Comparison of ENCODE assay signal across 13 cellular contexts in genomic region chr4:38109896-38110295, GRCh38.
DNase-seq lines count a peak whose midpoint lies in the region; ATAC-seq and TF ChIP-seq lines count a peak whose summit lies in the region.
"Had no signal": no experiment of that assay in that cellular context is flagged by ENCODE, and none has a peak within 500 bp of the region (broad histone marks: within the 10 kb centered on the region; RNA-seq: fewer than 3 reads in every experiment).

No MANE protein-coding gene starts in this region.

- no peak overlapping the region for H3K9ac ChIP-seq in mesenchymal stem cell (ENCODE audit: low read length)

- H3K27me3 Mint-ChIP-seq in WTC11 (ENCODE audit: low read depth): no peaks in the 10 kb centered on the region
- H3K27me3 Mint-ChIP-seq: stimulated activated naive CD8-positive, alpha-beta T cell treated with anti-CD3 and anti-CD28 coated beads, Interleukin-15, Interleukin-2, amounts not matched to agents 100 ng/mL and 50 ng/mL, for 24 hours had no signal

- TF ChIP-seq POLR2A in stomach (IDR thresholded peaks at IDR 0.05): no peak

- H4K8ac ChIP-seq in mesenchymal stem cell (ENCODE audit: low read length): no peak overlapping the region

- H3K27me3 ChIP-seq in mesenchymal stem cell (ENCODE audit: control insufficient read depth in 1 of 2, insufficient read depth in 1 of 2, low read length in 2 of 2): no peaks in the 10 kb centered on the region
- H3K27me3 ChIP-seq in stomach: no peaks in the 10 kb centered on the region

- H3K4me2 ChIP-seq in mesenchymal stem cell (ENCODE audit: low read length, poor library complexity, severe bottlenecking): no peak overlapping the region

- H3K36me3 ChIP-seq in mesenchymal stem cell (ENCODE audit: control insufficient read depth in 1 of 2, insufficient read depth in 2 of 2, low read depth in 1 of 2, low read length in 2 of 2) (peaks cover 3 to 19% of the 10 kb centered on the region in 2 experiments), stomach (peaks cover 0 to 42% (median 26%) of the 10 kb centered on the region in 4 donors)

- no peak overlapping the region for H3K23ac ChIP-seq in mesenchymal stem cell (ENCODE audit: low read length in 2 of 2)

- DNase-seq in NCI-H2227 (lab: John Stamatoyannopoulos, UW; ENCODE audit: unreplicated experiment) (peak; percentile 4), NCI-H2227 treated with DMSO at 0.1 percent for 48 hours (lab: John Stamatoyannopoulos, UW) (no peak), WTC11 (ENCODE audit: low spot score) (no peak), mesenchymal stem cell (peak; percentile 68), stomach (peak; percentile 57), GM20000 (ENCODE audit: low spot score) (no peak)
- no peak for DNase-seq in activated T-cell treated with anti-CD3 and anti-CD28 coated beads, Interleukin-2, amount 50 U/mL, for 48 hours
- DNase-seq in stimulated activated CD8-positive, alpha-beta memory T cell treated with anti-CD3 and anti-CD28 coated beads, Interleukin-4, amount 100 ng/mL, for 48 hours: no peak
- DNase-seq: activated CD4-positive, alpha-beta T cell treated with anti-CD3 and anti-CD28 coated beads for 1 hour; activated naive CD4-positive, alpha-beta T cell; C1 segment of cervical spinal cord; NCI-H446 had no signal

- peaks cover 11% of the 10 kb centered on the region for H3K79me1 ChIP-seq in mesenchymal stem cell (replicated peaks; ENCODE audit: low read length, poor library complexity, severe bottlenecking)

- H3K4me1 ChIP-seq in mesenchymal stem cell (ENCODE audit: control insufficient read depth, insufficient read depth, low read depth, low read length): peaks cover 14% of the 10 kb centered on the region
- peaks cover 35 to 92% (median 54%) of the 10 kb centered on the region in 4 donors for H3K4me1 ChIP-seq in stomach

- H3K27ac ChIP-seq in mesenchymal stem cell (ENCODE audit: low read length, poor library complexity, severe bottlenecking) (no peak overlapping the region), stomach (peak overlapping the region in 3 of 5 donors; percentile 9 to 51 (median 36))

- no peak overlapping the region for H2AFZ ChIP-seq in mesenchymal stem cell (ENCODE audit: low read depth, low read length)

- H3K27ac Mint-ChIP-seq in WTC11: peak overlapping the region; percentile 9
- H3K27ac Mint-ChIP-seq: stimulated activated naive CD8-positive, alpha-beta T cell treated with anti-CD3 and anti-CD28 coated beads, Interleukin-15, Interleukin-2, amounts not matched to agents 100 ng/mL and 50 ng/mL, for 24 hours had no signal

- H3K9me3 Mint-ChIP-seq in WTC11: no peaks in the 10 kb centered on the region
- H3K9me3 Mint-ChIP-seq: stimulated activated naive CD8-positive, alpha-beta T cell treated with anti-CD3 and anti-CD28 coated beads, Interleukin-15, Interleukin-2, amounts not matched to agents 100 ng/mL and 50 ng/mL, for 24 hours had no signal

- no peak overlapping the region for H2BK120ac ChIP-seq in mesenchymal stem cell (ENCODE audit: low read depth, low read length)

- no peak for ATAC-seq in WTC11

- no peak overlapping the region for H2BK12ac ChIP-seq in mesenchymal stem cell (ENCODE audit: low read length in 2 of 2)

- H2BK5ac ChIP-seq in mesenchymal stem cell (ENCODE audit: low read depth, low read length, poor library complexity, severe bottlenecking): no peak overlapping the region

- 24% methylated on average over 6 of the region's 6 CpGs for WGBS in mesenchymal stem cell
- 24 to 37% (median 32%) methylated on average over 6 of the region's 6 CpGs for WGBS in stomach, 5 donors

- H3K4me3 ChIP-seq in mesenchymal stem cell (ENCODE audit: insufficient read depth in 1 of 2, low read depth in 1 of 2, low read length in 2 of 2): no peak overlapping the region
- H3K4me3 ChIP-seq in stomach: no peak overlapping the region

- no peak overlapping the region for H2AK5ac ChIP-seq in mesenchymal stem cell (ENCODE audit: low read length, severe bottlenecking)

- POLR2A ChIA-PET in WTC11 (lab: Charles Lee): no interaction called here

- H3K4me1 Mint-ChIP-seq in WTC11: peaks cover 55% of the 10 kb centered on the region

- H3K4me3 Mint-ChIP-seq in WTC11: no peak overlapping the region
- H3K4me3 Mint-ChIP-seq: stimulated activated naive CD8-positive, alpha-beta T cell treated with anti-CD3 and anti-CD28 coated beads, Interleukin-15, Interleukin-2, amounts not matched to agents 100 ng/mL and 50 ng/mL, for 24 hours had no signal

- intact Hi-C loops in stomach (cut with DNase I; ENCODE audit: low total_unique reads): no loop called here

- peaks cover 23% of the 10 kb centered on the region for H3K36me3 Mint-ChIP-seq in WTC11

- H3K18ac ChIP-seq in mesenchymal stem cell (ENCODE audit: low read depth in 1 of 2, low read length in 2 of 2): no peak overlapping the region

- no peak overlapping the region for H3K14ac ChIP-seq in mesenchymal stem cell (ENCODE audit: low read length in 2 of 2)

- TF ChIP-seq CTCF in WTC11 (IDR thresholded peaks at IDR 0.05) (no peak), stomach (IDR thresholded peaks at IDR 0.05) (no peak), GM20000 (IDR thresholded peaks at IDR 0.05; ENCODE audit: extremely low read depth, missing control alignments) (no peak)

- TF ChIP-seq EP300 in stomach (IDR thresholded peaks at IDR 0.05): no peak

- H4K91ac ChIP-seq in mesenchymal stem cell (ENCODE audit: low read length): no peak overlapping the region

- no peak overlapping the region for H2BK15ac ChIP-seq in mesenchymal stem cell (ENCODE audit: low read depth, poor library complexity, severe bottlenecking)

- H3K9me3 ChIP-seq in mesenchymal stem cell (ENCODE audit: control insufficient read depth, low read length): no peaks in the 10 kb centered on the region
- no peaks in the 10 kb centered on the region for H3K9me3 ChIP-seq in stomach

- CTCF ChIA-PET in WTC11 (lab: Charles Lee): no interaction called here

- no peak overlapping the region for H3K4ac ChIP-seq in mesenchymal stem cell (ENCODE audit: low read depth in 1 of 2, low read length in 2 of 2)

TF ChIP-seq in WTC11, 78 proteins besides CTCF, POLR2A, EP300 and RAD21:
- no peak for TF ChIP-seq TP53 (CRISPR knock-in tag; IDR thresholded peaks at IDR 0.05)
- no peak for TF ChIP-seq SMAD3 (CRISPR knock-in tag; IDR thresholded peaks at IDR 0.05; ENCODE audit: borderline replicate concordance)
- no peak for TF ChIP-seq ZNF121 (CRISPR knock-in tag; IDR thresholded peaks at IDR 0.05)

Comparison
In these comparisons a context has a peak if more than half of its experiments do, and no peak if none do; other contexts are left out.
1. DNase-seq: peak in NCI-H2227 (single experiment), mesenchymal stem cell (single experiment) and stomach (single experiment); none in NCI-H2227 treated with DMSO at 0.1 percent for 48 hours (single experiment), WTC11 (single experiment), activated T-cell treated with anti-CD3 and anti-CD28 coated beads, Interleukin-2, amount 50 U/mL, for 48 hours (0 of 2), GM20000 (single experiment) and stimulated activated CD8-positive, alpha-beta memory T cell treated with anti-CD3 and anti-CD28 coated beads, Interleukin-4, amount 100 ng/mL, for 48 hours (single experiment).